ENCODE assay signal across 11 cellular contexts in genomic region chr20:63940472-63941266, GRCh38. TPM values are rescaled to one million over a fixed set of nuclear protein-coding genes. Genes with fewer than 3 reads are reported as not detected.
A peak's percentile ranks its signal among the peaks of the same experiment; 100 is the strongest.
DNase-seq lines count a peak whose midpoint lies in the region; ATAC-seq and TF ChIP-seq lines count a peak whose summit lies in the region.
"Had no signal": no experiment of that assay in that cellular context is flagged by ENCODE, and none has a peak within 500 bp of the region (broad histone marks: within the 10 kb centered on the region; RNA-seq: fewer than 3 reads in every experiment).

No MANE protein-coding gene starts in this region.

- BruUV-seq in Panc1 (replicated peaks; lab: Mats Ljungman, UMichigan): TSS peak; percentile 92

- peaks cover 39% of the 10 kb centered on the region for H3K36me3 Mint-ChIP-seq in activated CD4-positive, alpha-beta T cell treated with anti-CD3 and anti-CD28 coated beads, Interleukin-2, amount 10 ng/mL, durations not matched to agents 7 days and 5 days (ENCODE audit: low read depth)

- H3K4me3 Mint-ChIP-seq in activated CD4-positive, alpha-beta T cell treated with anti-CD3 and anti-CD28 coated beads, Interleukin-2, amount 10 ng/mL, durations not matched to agents 7 days and 5 days: no peak overlapping the region

- H3K9me3 Mint-ChIP-seq in activated CD4-positive, alpha-beta T cell treated with anti-CD3 and anti-CD28 coated beads, Interleukin-2, amount 10 ng/mL, durations not matched to agents 7 days and 5 days: peaks cover 2% of the 10 kb centered on the region

- H3K27me3 Mint-ChIP-seq in activated CD4-positive, alpha-beta T cell treated with anti-CD3 and anti-CD28 coated beads, Interleukin-2, amount 10 ng/mL, durations not matched to agents 7 days and 5 days: no peaks in the 10 kb centered on the region

- H3K4me1 Mint-ChIP-seq in activated CD4-positive, alpha-beta T cell treated with anti-CD3 and anti-CD28 coated beads, Interleukin-2, amount 10 ng/mL, durations not matched to agents 7 days and 5 days: peaks cover 29% of the 10 kb centered on the region

- CTCF ChIA-PET in activated CD4-positive, alpha-beta T cell treated with anti-CD3 and anti-CD28 coated beads, Interleukin-2, amount 10 ng/mL, durations not matched to agents 7 days and 5 days (lab: Charles Lee): interaction anchor here (1.0 kb wide), 1 partner anchor 44 kb away, joined by 3 read pairs; no protein-coding TSS in a partner anchor
- CTCF ChIA-PET in Panc1 (lab: Charles Lee): no interaction called here

- H3K9me3 ChIP-seq in Panc1 (ENCODE audit: control insufficient read depth, insufficient read depth, low read depth, low read length) (no peaks in the 10 kb centered on the region), sigmoid colon (no peaks in the 10 kb centered on the region)
- H3K9me3 ChIP-seq: left lung, thyroid gland had no signal

- intact Hi-C loops in Panc1 (cut with micrococcal nuclease; ENCODE audit: unreplicated experiment) (no loop called here), left ventricle myocardium superior (cut with micrococcal nuclease) (no loop called here), sigmoid colon (cut with DNase I) (no loop called here)

- H3K4me1 ChIP-seq in Panc1 (ENCODE audit: control insufficient read depth, insufficient read depth, low read length): peaks cover 6% of the 10 kb centered on the region
- peaks cover 0 to 14% (median 2%) of the 10 kb centered on the region in 4 donors for H3K4me1 ChIP-seq in sigmoid colon
- H3K4me1 ChIP-seq: thyroid gland had no signal

- no peak for TF ChIP-seq CTCF in Panc1 (IDR thresholded peaks at IDR 0.05)
- no peak for TF ChIP-seq CTCF in sigmoid colon (IDR thresholded peaks at IDR 0.05)

- H3K27me3 ChIP-seq in Panc1 (ENCODE audit: control insufficient read depth, insufficient read depth, low read length): no peaks in the 10 kb centered on the region
- no peaks in the 10 kb centered on the region for H3K27me3 ChIP-seq in sigmoid colon
- H3K27me3 ChIP-seq: left lung, thyroid gland had no signal

- POLR2A ChIA-PET in activated CD4-positive, alpha-beta T cell treated with anti-CD3 and anti-CD28 coated beads, Interleukin-2, amount 10 ng/mL, durations not matched to agents 7 days and 5 days (lab: Charles Lee): interaction anchor here (0.8 kb wide), 1 partner anchor 12 kb away, joined by 3 read pairs; no protein-coding TSS in a partner anchor
- POLR2A ChIA-PET in Panc1 (lab: Charles Lee): no interaction called here

- H3K4me3 ChIP-seq in Panc1 (ENCODE audit: low read depth in 2 of 2, low read length in 2 of 2): no peak overlapping the region
- no peak overlapping the region for H3K4me3 ChIP-seq in sigmoid colon
- H3K4me3 ChIP-seq: left lung, thyroid gland had no signal

- peak overlapping the region; percentile 90 for H3K27ac Mint-ChIP-seq in activated CD4-positive, alpha-beta T cell treated with anti-CD3 and anti-CD28 coated beads, Interleukin-2, amount 10 ng/mL, durations not matched to agents 7 days and 5 days

- H3K27ac ChIP-seq in Panc1 (ENCODE audit: low read length) (no peak overlapping the region), sigmoid colon (peak overlapping the region in 1 of 4 donors; percentile 45)
- H3K27ac ChIP-seq: thyroid gland had no signal

- 95 to 98% methylated on average over 58 of the region's 58 CpGs for WGBS in sigmoid colon, 2 donors

- in situ Hi-C loops in Panc1 (cut with HindIII; ENCODE audit: low pct_unique_long_range_greater_than_20kb, low sequenced_read_pairs): no loop called here

- DNase-seq in activated CD4-positive, alpha-beta T cell treated with anti-CD3 and anti-CD28 coated beads, Interleukin-2, amount 10 ng/mL, durations not matched to agents 7 days and 5 days: no peak
- no peak for DNase-seq in activated CD4-positive, alpha-beta T cell treated with anti-CD3 and anti-CD28 coated beads, Interleukin-2, amount 50 U/mL, for 1 hour
- DNase-seq in Panc1 (ENCODE audit: low read depth, low spot score) (no peak), left ventricle myocardium superior (peak; percentile 36), sigmoid colon (peak; percentile 61), NOMO-1 treated with DMSO at 0.1 percent for 48 hours (lab: John Stamatoyannopoulos, UW; ENCODE audit: unreplicated experiment) (no peak), COLO668 (lab: John Stamatoyannopoulos, UW; ENCODE audit: unreplicated experiment) (no peak)
- DNase-seq: NCI-H446 had no signal

- no peak for TF ChIP-seq EP300 in sigmoid colon (IDR thresholded peaks at IDR 0.05)

- TF ChIP-seq POLR2A in sigmoid colon (IDR thresholded peaks at IDR 0.05): no peak

- H3K36me3 ChIP-seq in Panc1 (ENCODE audit: control insufficient read depth, insufficient read depth, low read length) (no peaks in the 10 kb centered on the region; the same call in 1 of the 2 replicates), sigmoid colon (peaks cover 42 to 82% (median 47%) of the 10 kb centered on the region in 4 donors)

- ATAC-seq in Panc1 (no peak), left ventricle myocardium superior (no peak), HG02973 (IDR thresholded peaks at IDR 0.05; ENCODE audit: unreplicated experiment) (no peak)

RNA-seq across cellular contexts. Expression of gene UCKL1, which starts 15.5 kb away (rescaled TPM):
- 10 to 100 TPM; 37.8 to 41.0 TPM for total RNA-seq in activated CD4-positive, alpha-beta T cell treated with anti-CD3 and anti-CD28 coated beads, Interleukin-2, amount 10 ng/mL, durations not matched to agents 7 days and 5 days
- 47.4 TPM for total RNA-seq in Panc1 (2021; ENCODE audit: unreplicated experiment)
- polyA plus RNA-seq in Panc1 (2012; ENCODE audit: insufficient read length): 76.5 TPM
- total RNA-seq in left ventricle myocardium superior: 59.9 TPM
- total RNA-seq in sigmoid colon: 10 to 100 TPM; 21.1 to 36.3 (median 24.9) TPM
- 10 to 100 TPM; 22.8 to 45.6 (median 26.1) TPM for polyA plus RNA-seq in sigmoid colon

RNA-seq across cellular contexts. Expression of gene ZNF512B, which starts 29.1 kb away (rescaled TPM):
- total RNA-seq in activated CD4-positive, alpha-beta T cell treated with anti-CD3 and anti-CD28 coated beads, Interleukin-2, amount 10 ng/mL, durations not matched to agents 7 days and 5 days: 10 to 100 TPM; 19.3 to 21.4 TPM
- 17.9 TPM for total RNA-seq in Panc1 (2021; ENCODE audit: unreplicated experiment)
- polyA plus RNA-seq in Panc1 (2012; ENCODE audit: insufficient read length): 13.6 TPM
- total RNA-seq in left ventricle myocardium superior: 14.0 TPM
- 10 to 100 TPM in 2 of 4 donors, 1 to 10 TPM in 2; 5.1 to 10.8 (median 9.0) TPM for total RNA-seq in sigmoid colon
- polyA plus RNA-seq in sigmoid colon: 1 to 10 TPM in 2 of 3 donors, under 1 TPM in 1; 0.23 to 5.5 (median 1.2) TPM

RNA-seq across cellular contexts. Expression of gene SAMD10, which starts 38.8 kb away (rescaled TPM):
- total RNA-seq in activated CD4-positive, alpha-beta T cell treated with anti-CD3 and anti-CD28 coated beads, Interleukin-2, amount 10 ng/mL, durations not matched to agents 7 days and 5 days: 10 to 100 TPM; 16.3 to 17.2 TPM
- total RNA-seq in Panc1 (2021; ENCODE audit: unreplicated experiment) (8.8 TPM), left ventricle myocardium superior (6.4 TPM), sigmoid colon (1 to 10 TPM in 3 of 4 donors, under 1 TPM in 1; 0.68 to 8.3 (median 1.9) TPM)
- polyA plus RNA-seq in Panc1 (2012; ENCODE audit: insufficient read length): 13.2 TPM
- polyA plus RNA-seq in sigmoid colon: 1 to 10 TPM; 2.8 to 8.7 (median 4.2) TPM

RNA-seq across cellular contexts. Expression of gene PRPF6, which starts 40.3 kb away (rescaled TPM):
- total RNA-seq in activated CD4-positive, alpha-beta T cell treated with anti-CD3 and anti-CD28 coated beads, Interleukin-2, amount 10 ng/mL, durations not matched to agents 7 days and 5 days: 10 to 100 TPM; 67.1 to 70.8 TPM
- total RNA-seq in Panc1 (2021; ENCODE audit: unreplicated experiment): 88.4 TPM
- 125 TPM for polyA plus RNA-seq in Panc1 (2012; ENCODE audit: insufficient read length)
- total RNA-seq in left ventricle myocardium superior: 50.6 TPM
- 10 to 100 TPM; 42.3 to 52.1 (median 46.9) TPM for total RNA-seq in sigmoid colon
- 10 to 100 TPM; 23.4 to 59.9 (median 26.4) TPM for polyA plus RNA-seq in sigmoid colon

RNA-seq across cellular contexts. Expression of gene DNAJC5, which starts 45.7 kb away (rescaled TPM):
- total RNA-seq in activated CD4-positive, alpha-beta T cell treated with anti-CD3 and anti-CD28 coated beads, Interleukin-2, amount 10 ng/mL, durations not matched to agents 7 days and 5 days: 10 to 100 TPM; 54.0 to 58.7 TPM
- total RNA-seq in Panc1 (2021; ENCODE audit: unreplicated experiment): 59.5 TPM
- 53.2 TPM for polyA plus RNA-seq in Panc1 (2012; ENCODE audit: insufficient read length)
- 47.3 TPM for total RNA-seq in left ventricle myocardium superior
- total RNA-seq in sigmoid colon: 10 to 100 TPM; 25.0 to 36.4 (median 31.2) TPM
- 10 to 100 TPM; 21.6 to 62.8 (median 41.6) TPM for polyA plus RNA-seq in sigmoid colon

Comparison
In these comparisons a context has a peak if more than half of its experiments do, and no peak if none do; other contexts are left out.
1. DNase-seq: peak in left ventricle myocardium superior (single experiment) and sigmoid colon (single experiment); none in activated CD4-positive, alpha-beta T cell treated with anti-CD3 and anti-CD28 coated beads, Interleukin-2, amount 10 ng/mL, durations not matched to agents 7 days and 5 days (single experiment), activated CD4-positive, alpha-beta T cell treated with anti-CD3 and anti-CD28 coated beads, Interleukin-2, amount 50 U/mL, for 1 hour (single experiment), Panc1 (single experiment), NOMO-1 treated with DMSO at 0.1 percent for 48 hours (single experiment) and COLO668 (single experiment).